30 cellular contexts compared by ENCODE assay signal in the genomic region with DNA sequence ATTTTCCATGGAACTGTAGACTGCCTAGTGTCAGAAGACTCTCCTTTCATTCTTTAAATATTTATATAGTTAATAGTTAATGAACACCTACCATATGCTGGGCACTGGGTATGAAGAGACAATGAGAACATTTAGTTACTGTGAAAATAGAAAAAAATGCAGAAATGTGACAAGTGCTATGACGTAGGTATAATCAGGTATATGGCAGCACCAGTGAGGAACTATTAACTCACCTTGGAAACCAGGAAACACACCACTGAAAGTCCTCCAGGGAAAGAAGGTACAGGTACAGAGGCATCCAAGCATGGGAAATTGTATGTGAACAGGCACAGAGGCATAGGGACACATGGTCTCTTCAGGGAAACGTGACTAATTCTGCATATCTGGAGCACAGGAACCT. TPM values are rescaled to one million over a fixed set of nuclear protein-coding genes. Genes with fewer than 3 reads are reported as not detected.
"Had no signal": no experiment of that assay in that cellular context is flagged by ENCODE, and none has a peak within 500 bp of the region (broad histone marks: within the 10 kb centered on the region; RNA-seq: fewer than 3 reads in every experiment).

No MANE protein-coding gene starts in this region.

- H3K27me3 ChIP-seq: dorsolateral prefrontal cortex, left lung, right lobe of liver, upper lobe of right lung had no signal

- H3K4me1 ChIP-seq: left lung, lower lobe of right lung, right lobe of liver, upper lobe of right lung had no signal

- H3K36me3 ChIP-seq: left lung, lower lobe of right lung, right lobe of liver, upper lobe of right lung had no signal

- ATAC-seq: activated CD8-positive, alpha-beta memory T cell treated with anti-CD3 and anti-CD28 coated beads, Interleukin-2, amount 10 ng/mL, durations not matched to agents 7 days and 5 days; activated CD8-positive, alpha-beta T cell treated with anti-CD3 and anti-CD28 coated beads, Interleukin-2, amount 10 ng/mL, durations not matched to agents 7 days and 5 days; activated naive CD4-positive, alpha-beta T cell treated with anti-CD3 and anti-CD28 coated beads, Interleukin-2, amount 50 U/mL, for 72 hours; left lung; natural killer cell; stimulated activated memory B cell treated with anti-CD40 and anti-IgM and Interleukin-4, amounts not matched to agents 10 μg/mL and 1 μg/mL and 100 μg/mL, for 72 hours; stimulated activated naive CD8-positive, alpha-beta T cell treated with anti-CD3 and anti-CD28 coated beads, Interleukin-15, amount 100 ng/mL, for 72 hours; upper lobe of right lung had no signal

- H3K27ac ChIP-seq: dorsolateral prefrontal cortex, left lung, lower lobe of right lung, right lobe of liver, skin epidermis, upper lobe of right lung had no signal

- H3K4me1 Mint-ChIP-seq: activated B cell treated with CpG ODN at 0.5 μM for 24 hours; activated CD8-positive, alpha-beta memory T cell treated with anti-CD3 and anti-CD28 coated beads, Interleukin-2, amount 10 ng/mL, durations not matched to agents 7 days and 5 days; natural killer cell; stimulated activated memory B cell treated with anti-CD40 and anti-IgM and Interleukin-4, amounts not matched to agents 10 μg/mL and 1 μg/mL and 100 μg/mL, for 72 hours; stimulated activated naive CD8-positive, alpha-beta T cell treated with anti-CD3 and anti-CD28 coated beads, Interleukin-15, amount 100 ng/mL, for 72 hours had no signal

- H3K36me3 Mint-ChIP-seq: activated CD8-positive, alpha-beta memory T cell treated with anti-CD3 and anti-CD28 coated beads, Interleukin-2, amount 10 ng/mL, durations not matched to agents 7 days and 5 days; stimulated activated memory B cell treated with anti-CD40 and anti-IgM and Interleukin-4, amounts not matched to agents 10 μg/mL and 1 μg/mL and 100 μg/mL, for 72 hours had no signal

- H3K4me3 ChIP-seq: dorsolateral prefrontal cortex, left lung, lower lobe of right lung, right lobe of liver, skin epidermis, upper lobe of right lung had no signal

- H3K9me3 Mint-ChIP-seq: activated B cell treated with CpG ODN at 0.5 μM for 24 hours; T-helper 2 cell treated with Interferon-gamma antibody and Interleukin-4, amounts not matched to agents 5 μg/mL and 100 μg/mL, for 36 hours had no signal

- H3K4me3 Mint-ChIP-seq: activated B cell treated with CpG ODN at 0.5 μM for 24 hours; activated CD8-positive, alpha-beta memory T cell treated with anti-CD3 and anti-CD28 coated beads, Interleukin-2, amount 10 ng/mL, durations not matched to agents 7 days and 5 days; activated CD8-positive, alpha-beta T cell treated with anti-CD3 and anti-CD28 coated beads, Interleukin-2, amount 10 ng/mL, durations not matched to agents 7 days and 5 days; natural killer cell; stimulated activated memory B cell treated with anti-CD40 and anti-IgM and Interleukin-4, amounts not matched to agents 10 μg/mL and 1 μg/mL and 100 μg/mL, for 72 hours; stimulated activated naive CD8-positive, alpha-beta T cell treated with anti-CD3 and anti-CD28 coated beads, Interleukin-15, amount 100 ng/mL, for 72 hours; T-helper 2 cell treated with Interferon-gamma antibody and Interleukin-4, amounts not matched to agents 5 μg/mL and 100 μg/mL, for 36 hours had no signal

- DNase-seq: activated B cell treated with CpG ODN at 0.5 μM for 24 hours; activated CD4-positive, alpha-beta T cell treated with anti-CD3 and anti-CD28 coated beads, Interleukin-2, amount 50 U/mL, for 1 hour; activated CD8-positive, alpha-beta memory T cell treated with anti-CD3 and anti-CD28 coated beads, Interleukin-2, amount 10 ng/mL, durations not matched to agents 7 days and 5 days; activated CD8-positive, alpha-beta T cell treated with anti-CD3 and anti-CD28 coated beads, Interleukin-2, amount 10 ng/mL, durations not matched to agents 7 days and 5 days; activated naive CD4-positive, alpha-beta T cell; activated T-cell treated with anti-CD3 and anti-CD28 coated beads, Interleukin-2, amount 50 U/mL, for 48 hours; anterior cingulate cortex; dorsolateral prefrontal cortex; effector memory CD4-positive, alpha-beta T cell; glutamatergic neuron; left lung; lower lobe of right lung; mesendoderm; natural killer cell; posterior cingulate gyrus; right lobe of liver; stimulated activated CD4-positive, alpha-beta T cell treated with anti-CD3 and anti-CD28 coated beads, Interleukin-4, amount 100 ng/mL, for 24 hours; stimulated activated CD8-positive, alpha-beta memory T cell treated with anti-CD3 and anti-CD28 coated beads, Interleukin-4, amount 100 ng/mL, for 48 hours; stimulated activated naive CD8-positive, alpha-beta T cell treated with anti-CD3 and anti-CD28 coated beads, Interleukin-15, amount 100 ng/mL, for 72 hours; substantia nigra; T-helper 1 cell; upper lobe of right lung had no signal

- H3K27ac Mint-ChIP-seq: activated B cell treated with CpG ODN at 0.5 μM for 24 hours; activated CD8-positive, alpha-beta memory T cell treated with anti-CD3 and anti-CD28 coated beads, Interleukin-2, amount 10 ng/mL, durations not matched to agents 7 days and 5 days; activated CD8-positive, alpha-beta T cell treated with anti-CD3 and anti-CD28 coated beads, Interleukin-2, amount 10 ng/mL, durations not matched to agents 7 days and 5 days; activated naive CD4-positive, alpha-beta T cell treated with anti-CD3 and anti-CD28 coated beads, Interleukin-2, amount 50 U/mL, for 72 hours; activated T-helper 2 cell treated with anti-CD3 and anti-CD28 coated beads, Interferon-gamma antibody, Interleukin-2, Interleukin-4, amounts not matched to agents 10 μg/mL and 5 μg/mL and 100 μg/mL, durations not matched to agents 14 hours and 24 hours and 36 hours; natural killer cell; stimulated activated memory B cell treated with anti-CD40 and anti-IgM and Interleukin-4, amounts not matched to agents 10 μg/mL and 1 μg/mL and 100 μg/mL, for 72 hours; stimulated activated naive CD8-positive, alpha-beta T cell treated with anti-CD3 and anti-CD28 coated beads, Interleukin-15, amount 100 ng/mL, for 72 hours; T-helper 2 cell treated with Interferon-gamma antibody and Interleukin-4, amounts not matched to agents 5 μg/mL and 100 μg/mL, for 36 hours had no signal

- H3K9me3 ChIP-seq: right lobe of liver, upper lobe of right lung had no signal

RNA-seq across cellular contexts. Expression of gene DPT, which starts 42.3 kb away (rescaled TPM):
- total RNA-seq: activated B cell treated with CpG ODN at 0.5 μM for 24 hours; activated CD8-positive, alpha-beta memory T cell treated with anti-CD3 and anti-CD28 coated beads, Interleukin-2, amount 10 ng/mL, durations not matched to agents 7 days and 5 days; activated CD8-positive, alpha-beta T cell treated with anti-CD3 and anti-CD28 coated beads, Interleukin-2, amount 10 ng/mL, durations not matched to agents 7 days and 5 days; activated naive CD4-positive, alpha-beta T cell treated with anti-CD3 and anti-CD28 coated beads, Interleukin-2, amount 50 U/mL, for 72 hours; activated T-helper 2 cell treated with anti-CD3 and anti-CD28 coated beads, Interferon-gamma antibody, Interleukin-2, Interleukin-4, amounts not matched to agents 10 μg/mL and 5 μg/mL and 100 μg/mL, durations not matched to agents 14 hours and 24 hours and 36 hours; epithelial cell of proximal tubule; mononuclear cell; natural killer cell had no signal
- polyA plus RNA-seq: keratinocyte had no signal
